ENCODE assay signal across 2 cellular contexts in the genomic region with DNA sequence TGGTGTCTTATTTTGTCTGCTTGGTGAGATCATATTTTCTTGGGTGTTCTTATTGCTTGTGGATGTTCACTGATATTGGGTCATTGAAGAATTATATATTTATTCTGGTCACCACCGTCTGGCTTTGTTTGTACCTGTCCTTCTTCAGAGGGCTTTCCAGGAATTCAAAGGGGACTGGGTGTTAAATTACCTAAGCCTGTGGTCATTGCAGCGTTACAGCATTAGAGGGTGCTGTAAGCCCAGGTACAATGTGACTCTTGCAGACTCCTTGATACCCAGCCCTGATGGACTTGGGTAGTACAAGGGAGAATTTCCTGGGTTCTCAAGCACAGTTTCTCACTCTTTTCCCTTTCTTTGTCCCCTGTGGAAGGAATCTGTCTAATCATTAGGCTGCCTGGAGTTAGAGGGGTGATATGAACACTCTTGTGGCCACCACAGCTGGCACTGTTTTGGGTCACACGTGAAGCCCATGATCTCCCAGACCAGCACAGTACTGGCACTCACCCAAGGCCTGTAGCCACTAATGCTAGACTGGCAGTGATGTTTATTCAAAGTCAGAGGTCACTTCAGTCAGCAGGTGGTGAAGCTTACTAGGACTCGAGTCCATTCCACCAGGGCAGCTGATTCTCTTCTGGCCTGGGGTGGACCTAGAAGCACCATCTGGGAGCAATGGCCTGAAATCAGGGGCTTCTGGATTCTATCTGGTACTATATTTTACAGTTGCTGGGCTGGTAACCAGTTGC.
TF ChIP-seq lines count a peak whose summit lies in the region.

No MANE protein-coding gene starts in this region.

TF ChIP-seq in GM23338, 12 proteins besides CTCF, POLR2A, EP300 and RAD21:
- TF ChIP-seq NANOG (IDR thresholded peaks at IDR 0.05; ENCODE audit: borderline replicate concordance) = no peak
- no peak for TF ChIP-seq EZH2phosphoT487 (IDR thresholded peaks at IDR 0.05; ENCODE audit: unreplicated experiment)
- TF ChIP-seq ZNF331 (CRISPR knock-in tag; IDR thresholded peaks at IDR 0.05; ENCODE audit: low read depth) = no peak
- no peak for TF ChIP-seq JUNB (IDR thresholded peaks at IDR 0.05; ENCODE audit: unreplicated experiment)
- no peak for TF ChIP-seq ZNF114 (CRISPR knock-in tag; IDR thresholded peaks at IDR 0.05)

TF ChIP-seq in IMR-90, 13 proteins besides CTCF, POLR2A, EP300 and RAD21:
- no peak for TF ChIP-seq MAZ (IDR thresholded peaks at IDR 0.05; ENCODE audit: borderline replicate concordance, low read depth, low read length)
- TF ChIP-seq RCOR1 (IDR thresholded peaks at IDR 0.05; ENCODE audit: insufficient replicate concordance, low read length) = no peak
- no peak for TF ChIP-seq CEBPB (IDR thresholded peaks at IDR 0.05; ENCODE audit: low read depth, low read length)
- no peak for TF ChIP-seq CHD1 (IDR thresholded peaks at IDR 0.05; ENCODE audit: low read depth, low read length)
- TF ChIP-seq NFE2L2 (IDR thresholded peaks at IDR 0.05; ENCODE audit: low read depth, low read length) = no peak
- no peak for TF ChIP-seq RFX5 (IDR thresholded peaks at IDR 0.05; ENCODE audit: low read depth, low read length)
- TF ChIP-seq BHLHE40 (IDR thresholded peaks at IDR 0.05; ENCODE audit: low read depth, low read length) = no peak
TF ChIP-seq in IMR-90: peak in this region for 0.
